9 cellular contexts compared by ENCODE assay signal in the genomic region with DNA sequence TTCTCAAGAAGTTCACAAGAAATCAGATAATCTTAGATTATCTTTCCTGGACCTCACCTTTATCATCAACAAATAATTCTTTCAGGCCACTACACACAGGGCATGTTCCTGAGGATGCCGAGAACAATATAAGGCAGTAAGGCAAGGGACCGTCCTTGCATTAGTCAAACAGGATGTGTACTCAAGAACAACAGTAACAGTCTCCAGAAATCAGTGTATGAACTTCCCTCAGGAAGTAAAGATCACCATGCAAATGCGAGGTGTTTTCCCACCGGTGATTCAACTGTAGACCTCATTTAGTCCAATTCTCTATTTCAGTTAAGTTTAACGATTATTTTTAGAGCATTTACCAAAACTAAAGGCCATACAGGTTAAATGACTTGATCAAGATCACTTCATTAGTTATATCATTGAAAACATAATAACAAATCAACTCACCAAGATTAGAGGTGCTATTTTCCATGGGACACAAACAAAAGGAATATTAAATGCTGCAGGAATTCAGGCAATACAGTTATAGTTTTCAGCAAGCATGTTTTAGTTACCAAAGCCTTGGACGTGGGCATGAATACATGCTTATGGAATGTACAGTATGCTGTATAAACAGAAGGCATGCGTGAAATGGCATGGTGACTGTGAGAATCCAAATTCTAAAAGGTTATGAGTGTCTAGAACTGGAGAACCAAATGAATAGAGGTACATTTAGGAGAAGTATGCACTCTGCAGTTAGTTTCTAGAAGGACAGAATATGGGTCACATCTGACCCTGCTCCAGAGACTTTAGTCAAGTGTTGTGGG.
DNase-seq lines count a peak whose midpoint lies in the region; ATAC-seq and TF ChIP-seq lines count a peak whose summit lies in the region.
"Had no signal": no experiment of that assay in that cellular context is flagged by ENCODE, and none has a peak within 500 bp of the region (broad histone marks: within the 10 kb centered on the region; RNA-seq: fewer than 3 reads in every experiment).

No MANE protein-coding gene starts in this region.

- H3K9me3 ChIP-seq in IMR-90 (ENCODE audit: control insufficient read depth, insufficient read depth, low read length) (no peaks in the 10 kb centered on the region; the same call in 1 of the 2 replicates), esophagus squamous epithelium (no peaks in the 10 kb centered on the region), PC-9 (ENCODE audit: insufficient read depth, low read depth) (no peaks in the 10 kb centered on the region)

- TF ChIP-seq RAD21 in IMR-90 (IDR thresholded peaks at IDR 0.05; ENCODE audit: low read length) = no peak

- no peak overlapping the region for H3K23ac ChIP-seq in IMR-90 (ENCODE audit: low read depth, low read length)

- peak; percentile 56 for ATAC-seq in GM21825 (IDR thresholded peaks at IDR 0.05; ENCODE audit: unreplicated experiment)
- no peak for ATAC-seq in IMR-90 (ENCODE audit: low read depth)
- ATAC-seq: naive thymus-derived CD8-positive, alpha-beta T cell had no signal

- no peak overlapping the region for H3K18ac ChIP-seq in IMR-90 (ENCODE audit: low read depth, low read length)

- no peak overlapping the region for H2AK9ac ChIP-seq in IMR-90 (replicated peaks; ENCODE audit: low read depth, low read length, poor library complexity)

- H3K36me3 ChIP-seq in IMR-90 (ENCODE audit: control insufficient read depth, insufficient read depth, low read length) (no peaks in the 10 kb centered on the region), esophagus squamous epithelium (no peaks in the 10 kb centered on the region), PC-9 (ENCODE audit: low read depth) (no peaks in the 10 kb centered on the region)

- POLR2A ChIA-PET in IMR-90 (lab: Charles Lee; ENCODE audit: unreplicated experiment) = no interaction called here
- POLR2A ChIA-PET in PC-9 (lab: Charles Lee; ENCODE audit: unreplicated experiment) = no interaction called here

- H4K20me1 ChIP-seq in IMR-90 (ENCODE audit: insufficient read depth, low read length) (no peaks in the 10 kb centered on the region), PC-9 (ENCODE audit: insufficient read depth) (no peaks in the 10 kb centered on the region)

- H2BK15ac ChIP-seq in IMR-90 (ENCODE audit: low read depth, low read length) = no peak overlapping the region

- CTCF ChIA-PET in IMR-90 (lab: Yijun Ruan, JAX) (no interaction called here), PC-9 (lab: Charles Lee) (no interaction called here)

- H3K79me1 ChIP-seq in IMR-90 (ENCODE audit: low read depth in 1 of 2, low read length in 2 of 2) = no peaks in the 10 kb centered on the region

- no peak overlapping the region for H4K91ac ChIP-seq in IMR-90 (ENCODE audit: insufficient read depth, low read depth, low read length)

- no peak overlapping the region for H3K56ac ChIP-seq in IMR-90 (ENCODE audit: extremely low read depth, insufficient read depth, low read length)

- TF ChIP-seq POLR2A in IMR-90 (IDR thresholded peaks at IDR 0.05; ENCODE audit: low read depth, low read length) (no peak), esophagus squamous epithelium (IDR thresholded peaks at IDR 0.05) (no peak)

- DNase-seq in GM13976 (ENCODE audit: low spot score) (peak; percentile 47), IMR-90 (peak; percentile 3), kidney tubule cell (ENCODE audit: low spot score) (peak; percentile 47), esophagus squamous epithelium (lab: John Stamatoyannopoulos, UW) (no peak), NCI-H2227 treated with DMSO at 0.1 percent for 48 hours (lab: John Stamatoyannopoulos, UW) (no peak), PC-9 (no peak), C1 segment of cervical spinal cord (lab: John Stamatoyannopoulos, UW) (no peak)
- DNase-seq: naive thymus-derived CD8-positive, alpha-beta T cell had no signal

- H3K9me2 ChIP-seq in PC-9 (ENCODE audit: insufficient read depth) = no peaks in the 10 kb centered on the region

- intact Hi-C loops in IMR-90 (cut with micrococcal nuclease) = no loop called here
- intact Hi-C loops in esophagus squamous epithelium (cut with DNase I) = no loop called here
- intact Hi-C loops in PC-9 (cut with micrococcal nuclease; ENCODE audit: unreplicated experiment) = no loop called here

- H3K4me1 ChIP-seq in IMR-90 (ENCODE audit: control insufficient read depth, insufficient read depth, low read length) = no peaks in the 10 kb centered on the region
- H3K4me1 ChIP-seq in esophagus squamous epithelium = no peaks in the 10 kb centered on the region
- H3K4me1 ChIP-seq in PC-9 (replicated peaks; ENCODE audit: insufficient read depth) = no peaks in the 10 kb centered on the region

- H3K4me2 ChIP-seq in IMR-90 (ENCODE audit: low read depth, low read length) = no peak overlapping the region
- H3K4me2 ChIP-seq in PC-9 = no peak overlapping the region

- H3K27ac ChIP-seq in IMR-90 (ENCODE audit: insufficient read depth, low read length) (no peak overlapping the region), esophagus squamous epithelium (no peak overlapping the region), PC-9 (no peak overlapping the region)

- H2BK120ac ChIP-seq in IMR-90 (ENCODE audit: low read depth, low read length) = no peak overlapping the region

- in situ Hi-C loops in GM13976 (cut with MboI; ENCODE audit: low sequenced_read_pairs, unreplicated experiment) = no loop called here
- in situ Hi-C loops in IMR-90 (cut with MboI; ENCODE audit: low sequenced_read_pairs) = no loop called here

- 18% methylated on average over 2 of the region's 7 CpGs; no CpG with 5 or more reads in 1 of the 2 experiments for WGBS in IMR-90 (ENCODE audit: extremely low coverage in 2 of 2, insufficient read length in 1 of 2), 2 experiments
- 40 to 48% methylated on average over 7 of the region's 7 CpGs for WGBS in esophagus squamous epithelium, 2 donors

- TF ChIP-seq CTCF in GM13976 (IDR thresholded peaks at IDR 0.05; ENCODE audit: borderline replicate concordance, control extremely low read depth, extremely low read depth, insufficient read depth, missing control alignments) (no peak), IMR-90 (conservative IDR thresholded peaks at IDR 0.05; ENCODE audit: low read depth, low read length) (no peak), esophagus squamous epithelium (IDR thresholded peaks at IDR 0.05) (no peak), PC-9 (conservative IDR thresholded peaks at IDR 0.05) (no peak)

- H3K9me1 ChIP-seq in IMR-90 (ENCODE audit: insufficient read depth, low read length) = no peaks in the 10 kb centered on the region

- dilution Hi-C loops in IMR-90 (cut with HindIII; ENCODE audit: low sequenced_read_pairs, unreplicated experiment) = no loop called here

- no peak overlapping the region for H2BK20ac ChIP-seq in IMR-90 (ENCODE audit: low read depth, low read length)

- BruUV-seq in IMR-90 (replicated peaks; lab: Mats Ljungman, UMichigan) (no TSS peak), PC-9 (replicated peaks; lab: Mats Ljungman, UMichigan) (no TSS peak)

- H3K9ac ChIP-seq in IMR-90 (ENCODE audit: low read depth, low read length) = no peak overlapping the region

- H3F3A ChIP-seq in PC-9 (ENCODE audit: insufficient read depth, low read depth) = no peaks in the 10 kb centered on the region

- H3K4me3 ChIP-seq in IMR-90 (ENCODE audit: insufficient read depth, low read depth, low read length) = no peak overlapping the region
- H3K4me3 ChIP-seq in esophagus squamous epithelium = no peak overlapping the region
- no peak overlapping the region for H3K4me3 ChIP-seq in PC-9

- H4K8ac ChIP-seq in IMR-90 (ENCODE audit: low read depth in 2 of 2, low read length in 2 of 2) = no peak overlapping the region

- H4K5ac ChIP-seq in IMR-90 (ENCODE audit: low read depth, low read length) = no peak overlapping the region

- H2AK5ac ChIP-seq in IMR-90 (ENCODE audit: low read depth, low read length) = no peak overlapping the region

- no peak overlapping the region for H3K4ac ChIP-seq in IMR-90 (ENCODE audit: low read depth, low read length)

- H3K27me3 ChIP-seq in IMR-90 (ENCODE audit: control insufficient read depth, insufficient read depth, low read length) = no peaks in the 10 kb centered on the region
- H3K27me3 ChIP-seq in esophagus squamous epithelium = peaks cover 0 to 25% (median 0%) of the 10 kb centered on the region in 4 donors
- H3K27me3 ChIP-seq in PC-9 (ENCODE audit: insufficient read depth, low read depth) = peaks cover 20% of the 10 kb centered on the region

- H3K79me2 ChIP-seq in PC-9 (ENCODE audit: low read depth) = no peaks in the 10 kb centered on the region

- no peak overlapping the region for H2BK5ac ChIP-seq in IMR-90 (ENCODE audit: low read depth, low read length, poor library complexity, severe bottlenecking)

- no peak overlapping the region for H3K14ac ChIP-seq in IMR-90 (replicated peaks; ENCODE audit: low read depth, low read length)

- no peak overlapping the region for H2AFZ ChIP-seq in IMR-90 (replicated peaks; ENCODE audit: low read length, poor library complexity)
- H2AFZ ChIP-seq in PC-9 = no peak overlapping the region

TF ChIP-seq in IMR-90, 13 proteins besides CTCF, POLR2A, EP300 and RAD21:
- TF ChIP-seq SMC3 (IDR thresholded peaks at IDR 0.05; ENCODE audit: low read depth, low read length) (no peak), RFX5 (IDR thresholded peaks at IDR 0.05; ENCODE audit: low read depth, low read length) (no peak), MXI1 (IDR thresholded peaks at IDR 0.05; ENCODE audit: borderline replicate concordance, low read depth, low read length) (no peak), CHD1 (IDR thresholded peaks at IDR 0.05; ENCODE audit: low read depth, low read length) (no peak), FOS (IDR thresholded peaks at IDR 0.05; ENCODE audit: low read depth, low read length) (no peak)
- TF ChIP-seq, protein P1, sequence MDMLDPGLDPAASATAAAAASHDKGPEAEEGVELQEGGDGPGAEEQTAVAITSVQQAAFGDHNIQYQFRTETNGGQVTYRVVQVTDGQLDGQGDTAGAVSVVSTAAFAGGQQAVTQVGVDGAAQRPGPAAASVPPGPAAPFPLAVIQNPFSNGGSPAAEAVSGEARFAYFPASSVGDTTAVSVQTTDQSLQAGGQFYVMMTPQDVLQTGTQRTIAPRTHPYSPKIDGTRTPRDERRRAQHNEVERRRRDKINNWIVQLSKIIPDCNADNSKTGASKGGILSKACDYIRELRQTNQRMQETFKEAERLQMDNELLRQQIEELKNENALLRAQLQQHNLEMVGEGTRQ (IDR thresholded peaks at IDR 0.05; ENCODE audit: low read depth, low read length) = no peak

Comparison
In these comparisons a context has a peak if more than half of its experiments do, and no peak if none do; other contexts are left out.
1. DNase-seq: peak in GM13976 (single experiment), IMR-90 (single experiment) and kidney tubule cell (single experiment); none in esophagus squamous epithelium (single experiment), NCI-H2227 treated with DMSO at 0.1 percent for 48 hours (single experiment), PC-9 (0 of 2) and C1 segment of cervical spinal cord (0 of 14).